ENCODE assay signal across 22 cellular contexts in the genomic region with DNA sequence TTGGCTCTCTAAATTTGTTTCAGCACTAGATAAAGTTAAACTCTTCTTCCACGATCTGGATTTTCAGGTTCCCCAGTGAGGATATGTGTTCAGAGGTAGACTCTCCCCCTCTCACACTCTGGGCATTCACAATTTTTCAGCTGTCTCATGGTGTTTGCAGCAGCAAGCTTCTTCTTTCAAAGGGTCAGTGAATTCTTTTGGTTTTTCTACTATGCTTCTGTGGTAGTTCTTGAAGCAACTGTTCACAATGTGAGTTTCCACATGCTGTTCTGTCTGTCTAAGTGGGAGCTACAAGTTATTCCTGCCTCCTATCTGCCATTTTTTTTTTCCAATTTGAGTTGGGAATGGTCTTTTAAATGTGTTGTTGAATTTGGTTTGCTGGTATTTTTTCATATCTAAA. TPM values are rescaled to one million over a fixed set of nuclear protein-coding genes. Genes with fewer than 3 reads are reported as not detected.
DNase-seq lines count a peak whose midpoint lies in the region; ATAC-seq and TF ChIP-seq lines count a peak whose summit lies in the region.
"Had no signal": no experiment of that assay in that cellular context is flagged by ENCODE, and none has a peak within 500 bp of the region (broad histone marks: within the 10 kb centered on the region; RNA-seq: fewer than 3 reads in every experiment).

No MANE protein-coding gene starts in this region.

- H3K36me3 Mint-ChIP-seq in stimulated activated naive B cell treated with anti-CD40 and anti-IgM and Interleukin-4, amounts not matched to agents 10 μg/mL and 1 μg/mL and 100 μg/mL, for 72 hours: peaks cover 8 to 16% of the 10 kb centered on the region in 2 donors

- no peaks in the 10 kb centered on the region for H3F3A ChIP-seq in Loucy (ENCODE audit: low read depth)

- H3K4me1 ChIP-seq in Loucy (ENCODE audit: insufficient read depth, low read length, poor library complexity, severe bottlenecking) (peaks cover 4% of the 10 kb centered on the region), right cardiac atrium (ENCODE audit: control insufficient read depth, insufficient read depth, low read length) (no peaks in the 10 kb centered on the region)
- H3K4me1 ChIP-seq: pancreas, upper lobe of left lung had no signal

- no peak overlapping the region for H3K9ac ChIP-seq in Loucy (ENCODE audit: low read depth, low read length, poor library complexity, severe bottlenecking)
- H3K9ac ChIP-seq: GM23248 had no signal

- DNase-seq in stimulated activated naive B cell treated with anti-CD40 and anti-IgM and Interleukin-4, amounts not matched to agents 10 μg/mL and 1 μg/mL and 100 μg/mL, for 72 hours: no peak
- DNase-seq in right cardiac atrium (no peak), NCI-H446 treated with DMSO at 0.1 percent for 48 hours (lab: John Stamatoyannopoulos, UW) (no peak), 8988T (no peak)
- DNase-seq: brain microvascular endothelial cell; Calu3; cortex of kidney; EL; GM23248; naive thymus-derived CD4-positive, alpha-beta T cell; NCI-H1092; NCI-H2029; pancreas; stimulated activated CD4-positive, alpha-beta T cell treated with anti-CD3 and anti-CD28 coated beads, Interleukin-1b, Interleukin-23, amount 100 ng/mL, for 48 hours; stimulated activated naive CD8-positive, alpha-beta T cell treated with anti-CD3 and anti-CD28 coated beads, Interleukin-15, amount 100 ng/mL, for 72 hours; SW 1271; upper lobe of left lung had no signal

- no peaks in the 10 kb centered on the region for H3K9me2 ChIP-seq in Loucy (replicated peaks; ENCODE audit: low read depth, low read length)

- peak overlapping the region; percentile 11; the same call in 1 of the 2 replicates for H2AFZ ChIP-seq in Loucy (ENCODE audit: low read length)
- H2AFZ ChIP-seq: GM23248 had no signal

- H3K4me3 Mint-ChIP-seq in stimulated activated naive B cell treated with anti-CD40 and anti-IgM and Interleukin-4, amounts not matched to agents 10 μg/mL and 1 μg/mL and 100 μg/mL, for 72 hours: no peak overlapping the region
- H3K4me3 Mint-ChIP-seq: activated T-helper 17 cell treated with anti-CD3 and anti-CD28 coated beads, Interleukin-2, amount 50 U/mL, for 72 hours; naive thymus-derived CD4-positive, alpha-beta T cell; stimulated activated naive CD8-positive, alpha-beta T cell treated with anti-CD3 and anti-CD28 coated beads, Interleukin-15, amount 100 ng/mL, for 72 hours had no signal

- no peaks in the 10 kb centered on the region; the same call in 1 of the 2 replicates for H3K9me3 ChIP-seq in Loucy (ENCODE audit: insufficient read depth, low read depth, low read length)
- H3K9me3 ChIP-seq in right cardiac atrium (ENCODE audit: control insufficient read depth, low read length): no peaks in the 10 kb centered on the region
- H3K9me3 ChIP-seq: pancreas had no signal

- 50% methylated on average over 1 of the region's 1 CpG for WGBS in right cardiac atrium

- peaks cover 17 to 23% of the 10 kb centered on the region in 2 donors for H3K4me1 Mint-ChIP-seq in stimulated activated naive B cell treated with anti-CD40 and anti-IgM and Interleukin-4, amounts not matched to agents 10 μg/mL and 1 μg/mL and 100 μg/mL, for 72 hours
- H3K4me1 Mint-ChIP-seq: naive thymus-derived CD4-positive, alpha-beta T cell had no signal

- no peaks in the 10 kb centered on the region for H4K20me1 ChIP-seq in Loucy (ENCODE audit: insufficient read depth, low read length, poor library complexity, severe bottlenecking)

- H3K27me3 Mint-ChIP-seq in stimulated activated naive B cell treated with anti-CD40 and anti-IgM and Interleukin-4, amounts not matched to agents 10 μg/mL and 1 μg/mL and 100 μg/mL, for 72 hours: no peaks in the 10 kb centered on the region
- H3K27me3 Mint-ChIP-seq: activated T-helper 17 cell treated with anti-CD3 and anti-CD28 coated beads, Interleukin-2, amount 50 U/mL, for 72 hours had no signal

- no peaks in the 10 kb centered on the region for H3K27me3 ChIP-seq in Loucy (ENCODE audit: insufficient read depth, low read length, poor library complexity, severe bottlenecking)
- no peaks in the 10 kb centered on the region for H3K27me3 ChIP-seq in right cardiac atrium (ENCODE audit: control insufficient read depth, insufficient read depth)
- H3K27me3 ChIP-seq: brain microvascular endothelial cell, pancreas, upper lobe of left lung had no signal

- peak; percentile 6 for ATAC-seq in GM19397 (IDR thresholded peaks at IDR 0.05; ENCODE audit: unreplicated experiment)
- ATAC-seq in HG02885 (IDR thresholded peaks at IDR 0.05; ENCODE audit: poor library complexity, unreplicated experiment): peak; percentile 9
- peak; percentile 5 to 14 for ATAC-seq in stimulated activated naive B cell treated with anti-CD40 and anti-IgM and Interleukin-4, amounts not matched to agents 10 μg/mL and 1 μg/mL and 100 μg/mL, for 72 hours (replicated peaks)
- no peak for ATAC-seq in right cardiac atrium
- ATAC-seq: activated T-helper 17 cell treated with anti-CD3 and anti-CD28 coated beads, Interleukin-2, amount 50 U/mL, for 72 hours; naive thymus-derived CD4-positive, alpha-beta T cell; pancreas had no signal

- no peaks in the 10 kb centered on the region for H3K79me2 ChIP-seq in Loucy (ENCODE audit: insufficient read depth, low read length)

- H3K27ac Mint-ChIP-seq in stimulated activated naive B cell treated with anti-CD40 and anti-IgM and Interleukin-4, amounts not matched to agents 10 μg/mL and 1 μg/mL and 100 μg/mL, for 72 hours: peak overlapping the region; percentile 83
- H3K27ac Mint-ChIP-seq: activated T-helper 17 cell treated with anti-CD3 and anti-CD28 coated beads, Interleukin-2, amount 50 U/mL, for 72 hours; naive thymus-derived CD4-positive, alpha-beta T cell; stimulated activated naive CD8-positive, alpha-beta T cell treated with anti-CD3 and anti-CD28 coated beads, Interleukin-15, amount 100 ng/mL, for 72 hours had no signal

- H3K4me3 ChIP-seq in Loucy (ENCODE audit: low read length, poor library complexity, severe bottlenecking) (no peak overlapping the region), right cardiac atrium (ENCODE audit: low read length) (no peak overlapping the region)
- H3K4me3 ChIP-seq: GM23248, lung, pancreas, upper lobe of left lung had no signal

- intact Hi-C loops in right cardiac atrium (cut with DNase I): no loop called here

- H3K27ac ChIP-seq in right cardiac atrium (ENCODE audit: low read length): no peak overlapping the region
- H3K27ac ChIP-seq: brain microvascular endothelial cell, GM23248, pancreas, upper lobe of left lung had no signal

- no peak for TF ChIP-seq CTCF in Loucy (conservative IDR thresholded peaks at IDR 0.05; ENCODE audit: low read length)

- no peak overlapping the region for H3K4me2 ChIP-seq in Loucy (ENCODE audit: low read depth, low read length, poor library complexity, severe bottlenecking)

- H3K36me3 ChIP-seq in Loucy (ENCODE audit: insufficient read depth, low read length): no peaks in the 10 kb centered on the region
- H3K36me3 ChIP-seq: brain microvascular endothelial cell, pancreas, upper lobe of left lung had no signal

- H3K9me3 Mint-ChIP-seq in stimulated activated naive B cell treated with anti-CD40 and anti-IgM and Interleukin-4, amounts not matched to agents 10 μg/mL and 1 μg/mL and 100 μg/mL, for 72 hours: peaks cover 7 to 8% of the 10 kb centered on the region in 2 donors
- H3K9me3 Mint-ChIP-seq: activated T-helper 17 cell treated with anti-CD3 and anti-CD28 coated beads, Interleukin-2, amount 50 U/mL, for 72 hours had no signal

RNA-seq across cellular contexts. Expression of gene CNTF, which starts 25.4 kb away (rescaled TPM):
- 1 to 10 TPM in 3 of 4 donors, under 1 TPM in 1; 0.91 to 2.7 (median 1.1) TPM for total RNA-seq in right cardiac atrium
- 0.59 TPM for polyA plus RNA-seq in right cardiac atrium

Comparison
In these comparisons a context has a peak if more than half of its experiments do, and no peak if none do; other contexts are left out.
1. ATAC-seq: peak in GM19397 (single experiment), HG02885 (single experiment) and stimulated activated naive B cell treated with anti-CD40 and anti-IgM and Interleukin-4, amounts not matched to agents 10 μg/mL and 1 μg/mL and 100 μg/mL, for 72 hours (2 of 2); none in right cardiac atrium (0 of 2).